Comparison of ENCODE assay signal across 1 cellular context in genomic region chr17:19538095-19539039, GRCh38.
TF ChIP-seq lines count a peak whose summit lies in the region.

No MANE protein-coding gene starts in this region.

TF ChIP-seq in HepG2, 621 proteins besides CTCF, POLR2A, EP300 and RAD21 (continued from another document and continues in another):
- TF ChIP-seq ZBTB46 (CRISPR knock-in tag; IDR thresholded peaks at IDR 0.05; ENCODE audit: borderline replicate concordance) (0 out of 2 replicates have a peak, but pooled peaks have one; percentile 91), DNMT1 (CRISPR knock-in tag; IDR thresholded peaks at IDR 0.05) (0 out of 2 replicates have a peak, but pooled peaks have one; percentile 48), NFIB (CRISPR knock-in tag; IDR thresholded peaks at IDR 0.05; ENCODE audit: borderline replicate concordance) (no peak), DBP (CRISPR knock-in tag; IDR thresholded peaks at IDR 0.05; ENCODE audit: not compliant biosample characterization) (no peak), ZMYM4 (CRISPR knock-in tag; IDR thresholded peaks at IDR 0.05) (peak; percentile 85), CSRNP2 (CRISPR knock-in tag; conservative IDR thresholded peaks at IDR 0.05; ENCODE audit: low read depth) (no peak), ZBTB43 (CRISPR knock-in tag; conservative IDR thresholded peaks at IDR 0.05) (peak; percentile 52; the same call in 1 of the 2 replicates), RBM39 (IDR thresholded peaks at IDR 0.05; ENCODE audit: low read depth, low read length, poor library complexity, severe bottlenecking) (no peak), KLF12 (CRISPR knock-in tag; IDR thresholded peaks at IDR 0.05; ENCODE audit: borderline replicate concordance) (no peak), KLF16 (CRISPR knock-in tag; IDR thresholded peaks at IDR 0.05) (peak in 1 of 2 experiments; percentile 79; a peak in 2 of 4 replicates), CBX2 (IDR thresholded peaks at IDR 0.05; ENCODE audit: low read depth, low read length) (no peak), CBX2 (CRISPR knock-in tag; IDR thresholded peaks at IDR 0.05; ENCODE audit: low read depth) (no peak), ZNF33B (CRISPR knock-in tag; IDR thresholded peaks at IDR 0.05) (no peak), ETV5 (CRISPR knock-in tag; IDR thresholded peaks at IDR 0.05; ENCODE audit: borderline replicate concordance) (peak; percentile 90), CHD4 (IDR thresholded peaks at IDR 0.05; ENCODE audit: borderline replicate concordance, low read length) (no peak), ZSCAN12 (CRISPR knock-in tag; IDR thresholded peaks at IDR 0.05) (no peak), FOXK2 (IDR thresholded peaks at IDR 0.05) (no peak), ZC3H13 (CRISPR knock-in tag; IDR thresholded peaks at IDR 0.05) (no peak), TRIM22 (IDR thresholded peaks at IDR 0.05) (no peak), NFE2L1 (CRISPR knock-in tag; IDR thresholded peaks at IDR 0.05; ENCODE audit: borderline replicate concordance) (no peak), SPEN (CRISPR knock-in tag; IDR thresholded peaks at IDR 0.05; ENCODE audit: low read depth) (peak; percentile 80), ETS1 (CRISPR knock-in tag; IDR thresholded peaks at IDR 0.05) (no peak), NCOA1 (CRISPR knock-in tag; IDR thresholded peaks at IDR 0.05) (peak; percentile 83; the same call in 1 of the 2 replicates), ZSCAN9 (CRISPR knock-in tag; IDR thresholded peaks at IDR 0.05; ENCODE audit: borderline replicate concordance) (peak; percentile 89), GATAD1 (CRISPR knock-in tag; IDR thresholded peaks at IDR 0.05) (peak; percentile 73), FUBP1 (CRISPR knock-in tag; IDR thresholded peaks at IDR 0.05; ENCODE audit: borderline replicate concordance) (no peak), ZNF569 (CRISPR knock-in tag; IDR thresholded peaks at IDR 0.05; ENCODE audit: borderline replicate concordance) (no peak), ELF1 (CRISPR knock-in tag; IDR thresholded peaks at IDR 0.05) (peak; percentile 56), NR2F1 (CRISPR knock-in tag; IDR thresholded peaks at IDR 0.05) (peak; percentile 51; a peak in 2 of 4 replicates), MXD1 (CRISPR knock-in tag; IDR thresholded peaks at IDR 0.05) (no peak), ZBTB3 (CRISPR knock-in tag; IDR thresholded peaks at IDR 0.05; ENCODE audit: borderline replicate concordance, low read depth) (peak; percentile 97), NRL (CRISPR knock-in tag; IDR thresholded peaks at IDR 0.05; ENCODE audit: borderline replicate concordance) (peak; percentile 15; the same call in 1 of the 2 replicates), HNF1B (CRISPR knock-in tag; IDR thresholded peaks at IDR 0.05) (peak; percentile 93), ZZZ3 (CRISPR knock-in tag; IDR thresholded peaks at IDR 0.05; ENCODE audit: borderline replicate concordance) (peak; percentile 60; the same call in 1 of the 2 replicates), ZBTB34 (CRISPR knock-in tag; IDR thresholded peaks at IDR 0.05) (peak; percentile 75), ZNF749 (CRISPR knock-in tag; IDR thresholded peaks at IDR 0.05; ENCODE audit: borderline replicate concordance) (peak; percentile 32; the same call in 1 of the 2 replicates), ZNF274 (CRISPR knock-in tag; IDR thresholded peaks at IDR 0.05) (no peak), ZNF20 (CRISPR knock-in tag; IDR thresholded peaks at IDR 0.05) (no peak), MEIS1 (CRISPR knock-in tag; IDR thresholded peaks at IDR 0.05; ENCODE audit: borderline replicate concordance) (peak; percentile 96), NAIF1 (CRISPR knock-in tag; IDR thresholded peaks at IDR 0.05; ENCODE audit: borderline replicate concordance) (0 out of 2 replicates have a peak, but pooled peaks have one; percentile 54), CCAR2 (optimal IDR thresholded peaks at IDR 0.05; ENCODE audit: low read depth, low read length) (no peak), ZNF501 (CRISPR knock-in tag; IDR thresholded peaks at IDR 0.05) (peak; percentile 64; the same call in 1 of the 2 replicates), ZBTB39 (CRISPR knock-in tag; IDR thresholded peaks at IDR 0.05) (no peak; the same call in none of the 2 replicates), ZNF7 (CRISPR knock-in tag; IDR thresholded peaks at IDR 0.05) (no peak), DNMT3B (CRISPR knock-in tag; conservative IDR thresholded peaks at IDR 0.05) (0 out of 2 replicates have a peak, but pooled peaks have one; percentile 68), TAF15 (IDR thresholded peaks at IDR 0.05; ENCODE audit: low read depth, low read length, poor library complexity, severe bottlenecking) (no peak), TOPORS (CRISPR knock-in tag; IDR thresholded peaks at IDR 0.05) (no peak)
